Comparison of ENCODE assay signal across 8 cellular contexts in genomic region chr2:196234672-196235071, GRCh38.
DNase-seq lines count a peak whose midpoint lies in the region; ATAC-seq and TF ChIP-seq lines count a peak whose summit lies in the region.

No MANE protein-coding gene starts in this region.

- peak; percentile 29 for DNase-seq in GF-D8 (lab: John Stamatoyannopoulos, UW)
- peak; percentile 58 for DNase-seq in activated CD4-positive, alpha-beta T cell treated with anti-CD3 and anti-CD28 coated beads, Interleukin-2, amount 10 ng/mL, durations not matched to agents 7 days and 5 days
- peak; percentile 56 to 94 for DNase-seq in fibroblast of lung (ENCODE audit: low read depth in 2 of 2)
- no peak for DNase-seq in stomach
- no peak for DNase-seq in prostate gland (ENCODE audit: low spot score)
- no peak for DNase-seq in NCI-H446 (lab: John Stamatoyannopoulos, UW)

- H3K4me1 Mint-ChIP-seq in activated CD4-positive, alpha-beta T cell treated with anti-CD3 and anti-CD28 coated beads, Interleukin-2, amount 10 ng/mL, durations not matched to agents 7 days and 5 days, result peaks cover 95% of the 10 kb centered on the region

- H3K4me1 ChIP-seq in fibroblast of lung (ENCODE audit: control insufficient read depth, extremely low read depth, insufficient read depth, low read length) (peaks cover 13% of the 10 kb centered on the region), stomach (peaks cover 17 to 56% (median 37%) of the 10 kb centered on the region in 4 donors), prostate gland (replicated peaks) (peaks cover 10% of the 10 kb centered on the region)

- peaks cover 16% of the 10 kb centered on the region for H3K9me3 Mint-ChIP-seq in activated CD4-positive, alpha-beta T cell treated with anti-CD3 and anti-CD28 coated beads, Interleukin-2, amount 10 ng/mL, durations not matched to agents 7 days and 5 days

- no peaks in the 10 kb centered on the region for H3K27me3 ChIP-seq in fibroblast of lung (ENCODE audit: control insufficient read depth, insufficient read depth, low read length)
- no peaks in the 10 kb centered on the region for H3K27me3 ChIP-seq in stomach
- no peaks in the 10 kb centered on the region for H3K27me3 ChIP-seq in prostate gland (replicated peaks; ENCODE audit: insufficient read depth)

- peaks cover 15% of the 10 kb centered on the region for H3K36me3 Mint-ChIP-seq in activated CD4-positive, alpha-beta T cell treated with anti-CD3 and anti-CD28 coated beads, Interleukin-2, amount 10 ng/mL, durations not matched to agents 7 days and 5 days (ENCODE audit: low read depth)

- H3K4me3 Mint-ChIP-seq in activated CD4-positive, alpha-beta T cell treated with anti-CD3 and anti-CD28 coated beads, Interleukin-2, amount 10 ng/mL, durations not matched to agents 7 days and 5 days, result peak overlapping the region; percentile 43

- no peaks in the 10 kb centered on the region for H3K27me3 Mint-ChIP-seq in activated CD4-positive, alpha-beta T cell treated with anti-CD3 and anti-CD28 coated beads, Interleukin-2, amount 10 ng/mL, durations not matched to agents 7 days and 5 days

- H3K36me3 ChIP-seq in fibroblast of lung (ENCODE audit: control insufficient read depth, insufficient read depth, low read length), result no peaks in the 10 kb centered on the region
- no peaks in the 10 kb centered on the region for H3K36me3 ChIP-seq in stomach
- H3K36me3 ChIP-seq in prostate gland, result no peaks in the 10 kb centered on the region

- ATAC-seq in HG03442 (IDR thresholded peaks at IDR 0.05; ENCODE audit: unreplicated experiment), result peak; percentile 51
- ATAC-seq in HG03521 (IDR thresholded peaks at IDR 0.05; ENCODE audit: unreplicated experiment), result no peak

- TF ChIP-seq POLR2A in stomach (IDR thresholded peaks at IDR 0.05) (no peak), prostate gland (IDR thresholded peaks at IDR 0.05) (no peak)

- no peak overlapping the region for H3K4me2 ChIP-seq in fibroblast of lung (ENCODE audit: extremely low read depth, insufficient read depth, low read length)

- WGBS in stomach, 5 donors, result 71 to 83% (median 81%) methylated on average over 4 of the region's 4 CpGs
- 92% methylated on average over 4 of the region's 4 CpGs for WGBS in prostate gland

- no peak for TF ChIP-seq CTCF in fibroblast of lung (conservative IDR thresholded peaks at IDR 0.05 in 1 of 2, IDR thresholded peaks at IDR 0.05 in 1 of 2; ENCODE audit: low read depth in 1 of 2, low read length in 2 of 2)
- no peak for TF ChIP-seq CTCF in stomach (IDR thresholded peaks at IDR 0.05)
- TF ChIP-seq CTCF in prostate gland (IDR thresholded peaks at IDR 0.05), result no peak

- no peak for TF ChIP-seq EP300 in stomach (IDR thresholded peaks at IDR 0.05)

- H4K20me1 ChIP-seq in fibroblast of lung (ENCODE audit: control insufficient read depth, extremely low read depth, insufficient read depth, low read length), result no peaks in the 10 kb centered on the region

- intact Hi-C loops in stomach (cut with DNase I; ENCODE audit: low total_unique reads) (no loop called here), prostate gland (cut with DNase I) (no loop called here)

- peak overlapping the region; percentile 88 for H3K27ac Mint-ChIP-seq in activated CD4-positive, alpha-beta T cell treated with anti-CD3 and anti-CD28 coated beads, Interleukin-2, amount 10 ng/mL, durations not matched to agents 7 days and 5 days

- H3K4me3 ChIP-seq in fibroblast of lung (replicated peaks in 1 of 4; ENCODE audit: control extremely low read depth in 1 of 4, insufficient read depth in 1 of 4, low read depth in 3 of 4, low read length in 4 of 4) (no peak overlapping the region), stomach (no peak overlapping the region), prostate gland (no peak overlapping the region)

- CTCF ChIA-PET in activated CD4-positive, alpha-beta T cell treated with anti-CD3 and anti-CD28 coated beads, Interleukin-2, amount 10 ng/mL, durations not matched to agents 7 days and 5 days (lab: Charles Lee), result interaction anchor here (0.6 to 9.2 kb wide), 12 partner anchors 11 to 1685 kb away, joined by 3 to 61 read pairs (median 3); no protein-coding TSS in a partner anchor

- H3K27ac ChIP-seq in fibroblast of lung (ENCODE audit: insufficient read depth, low read length) (no peak overlapping the region), stomach (peak overlapping the region in 3 of 5 donors; percentile 66 to 77 (median 70)), prostate gland (no peak overlapping the region)

- H3K79me2 ChIP-seq in fibroblast of lung (ENCODE audit: control insufficient read depth, insufficient read depth, low read length), result no peaks in the 10 kb centered on the region

- H3K9ac ChIP-seq in fibroblast of lung (ENCODE audit: insufficient read depth, low read length), result no peak overlapping the region

- H3K9me3 ChIP-seq in fibroblast of lung (ENCODE audit: control insufficient read depth, insufficient read depth, low read depth, low read length) (no peaks in the 10 kb centered on the region), stomach (no peaks in the 10 kb centered on the region), prostate gland (no peaks in the 10 kb centered on the region)

- POLR2A ChIA-PET in activated CD4-positive, alpha-beta T cell treated with anti-CD3 and anti-CD28 coated beads, Interleukin-2, amount 10 ng/mL, durations not matched to agents 7 days and 5 days (lab: Charles Lee), result interaction anchor here (0.6 kb wide), 1 partner anchor 62 kb away, joined by 3 read pairs; no protein-coding TSS in a partner anchor

- no peak overlapping the region for H2AFZ ChIP-seq in fibroblast of lung (ENCODE audit: low read length)

Comparison
In these comparisons a context has a peak if more than half of its experiments do, and no peak if none do; other contexts are left out.
1. DNase-seq: peak in GF-D8 (single experiment), activated CD4-positive, alpha-beta T cell treated with anti-CD3 and anti-CD28 coated beads, Interleukin-2, amount 10 ng/mL, durations not matched to agents 7 days and 5 days (single experiment) and fibroblast of lung (2 of 2); none in stomach (single experiment), prostate gland (single experiment) and NCI-H446 (0 of 2).
2. H3K27ac ChIP-seq: peak in stomach (3 of 5); none in fibroblast of lung (single experiment) and prostate gland (0 of 2).